Comparison of ENCODE assay signal across 8 cellular contexts in genomic region chr1:39788426-39788757, GRCh38. TPM values are rescaled to one million over a fixed set of nuclear protein-coding genes. Genes with fewer than 3 reads are reported as not detected.
A peak's percentile ranks its signal among the peaks of the same experiment; 100 is the strongest.
DNase-seq lines count a peak whose midpoint lies in the region; ATAC-seq and TF ChIP-seq lines count a peak whose summit lies in the region.

No MANE protein-coding gene starts in this region.

- H3K4me3 Mint-ChIP-seq in type B pancreatic cell, result no peak overlapping the region

- peaks cover 2% of the 10 kb centered on the region for H3K27me3 ChIP-seq in rectal smooth muscle tissue (ENCODE audit: control insufficient read depth, insufficient read depth, low read length)

- H3K36me3 ChIP-seq in rectal smooth muscle tissue (ENCODE audit: control insufficient read depth, insufficient read depth, low read length), result no peaks in the 10 kb centered on the region

- H3K9ac ChIP-seq in rectal smooth muscle tissue (ENCODE audit: low read length), result no peak overlapping the region

- H3K4me1 Mint-ChIP-seq in type B pancreatic cell (ENCODE audit: unreplicated experiment), result no peaks in the 10 kb centered on the region

- H3K27ac Mint-ChIP-seq in type B pancreatic cell, result no peak overlapping the region

- TF ChIP-seq POLR2A in GM18505 (IDR thresholded peaks at IDR 0.05; ENCODE audit: borderline replicate concordance, extremely low read depth, insufficient read depth, insufficient read length), result no peak

- H3K4me3 ChIP-seq in epithelial cell of esophagus (ENCODE audit: low read length) (peak overlapping the region; percentile 26), rectal smooth muscle tissue (ENCODE audit: low read length) (peak overlapping the region; percentile 55)

- ATAC-seq in GM18505 (IDR thresholded peaks at IDR 0.05; ENCODE audit: unreplicated experiment) (peak; percentile 29), HG03354 (IDR thresholded peaks at IDR 0.05; ENCODE audit: poor library complexity, severe bottlenecking, unreplicated experiment) (peak; percentile 17), HG03139 (IDR thresholded peaks at IDR 0.05; ENCODE audit: unreplicated experiment) (no peak)

- no peaks in the 10 kb centered on the region for H3K36me3 Mint-ChIP-seq in type B pancreatic cell

- H3K9me3 Mint-ChIP-seq in type B pancreatic cell, result no peaks in the 10 kb centered on the region

- peaks cover 68% of the 10 kb centered on the region for H3K27me3 Mint-ChIP-seq in type B pancreatic cell

- H3K4me1 ChIP-seq in rectal smooth muscle tissue (ENCODE audit: control insufficient read depth, insufficient read depth, low read length), result no peaks in the 10 kb centered on the region

- H3K27ac ChIP-seq in rectal smooth muscle tissue (ENCODE audit: low read depth, low read length), result no peak overlapping the region

- TF ChIP-seq CTCF in epithelial cell of esophagus (IDR thresholded peaks at IDR 0.05; ENCODE audit: insufficient read depth, low read depth, low read length, missing control alignments), result no peak
- TF ChIP-seq CTCF in type B pancreatic cell (conservative IDR thresholded peaks at IDR 0.05), result no peak

- no peak for DNase-seq in epithelial cell of esophagus (ENCODE audit: low read depth)
- no peak for DNase-seq in type B pancreatic cell (ENCODE audit: extremely low spot score, unreplicated experiment)
- DNase-seq in NCI-H146 (lab: John Stamatoyannopoulos, UW), result no peak
- no peak for DNase-seq in activated naive CD4-positive, alpha-beta T cell treated with Interleukin-2 at 50 U/mL for 16 hours

RNA-seq across cellular contexts. Expression of gene BMP8B, which starts 0.3 kb away (rescaled TPM):
- total RNA-seq in type B pancreatic cell (ENCODE audit: low replicate concordance), result 1.5 and 2.4 TPM in 2 replicates

RNA-seq across cellular contexts. Expression of gene OXCT2, which starts 17.2 kb away (rescaled TPM):
- total RNA-seq in type B pancreatic cell (ENCODE audit: low replicate concordance), result 0.21 and 0.65 TPM in 2 replicates

RNA-seq across cellular contexts. Expression of gene PPIE, which starts 49.7 kb away (rescaled TPM):
- total RNA-seq in type B pancreatic cell (ENCODE audit: low replicate concordance), result 50.0 and 51.7 TPM in 2 replicates
